9 cellular contexts compared by ENCODE assay signal in genomic region chr2:215793747-215794595, GRCh38.
DNase-seq lines count a peak whose midpoint lies in the region; ATAC-seq and TF ChIP-seq lines count a peak whose summit lies in the region.
"Had no signal": no experiment of that assay in that cellular context is flagged by ENCODE, and none has a peak within 500 bp of the region (broad histone marks: within the 10 kb centered on the region; RNA-seq: fewer than 3 reads in every experiment).

No MANE protein-coding gene starts in this region.

- DNase-seq in RPMI7951 (ENCODE audit: low read depth) = peak; percentile 98
- no peak for DNase-seq in esophagus muscularis mucosa (ENCODE audit: extremely low spot score)
- peak; percentile 82 for DNase-seq in pons (ENCODE audit: low spot score)
- no peak for DNase-seq in CD8-positive, alpha-beta T cell
- no peak for DNase-seq in GM10248 (ENCODE audit: extremely low spot score)
- DNase-seq in NCI-H446 treated with DMSO at 0.1 percent for 48 hours (lab: John Stamatoyannopoulos, UW) = no peak
- DNase-seq: psoas muscle had no signal

- H3K4me1 ChIP-seq in esophagus muscularis mucosa = peaks cover 0 to 77% (median 55%) of the 10 kb centered on the region in 4 donors
- no peaks in the 10 kb centered on the region for H3K4me1 ChIP-seq in CD8-positive, alpha-beta T cell (ENCODE audit: insufficient read depth, low read length)

- no peaks in the 10 kb centered on the region for H3K36me3 Mint-ChIP-seq in CD8-positive, alpha-beta T cell

- POLR2A ChIA-PET in CD8-positive, alpha-beta T cell (lab: Charles Lee) = no interaction called here
- POLR2A ChIA-PET in GM10248 (lab: Yijun Ruan, JAX) = no interaction called here

- peaks cover 4% of the 10 kb centered on the region for H3K27me3 Mint-ChIP-seq in CD8-positive, alpha-beta T cell (ENCODE audit: low read depth)

- H3K4me3 ChIP-seq in esophagus muscularis mucosa = no peak overlapping the region
- H3K4me3 ChIP-seq in CD8-positive, alpha-beta T cell (ENCODE audit: low read depth, low read length) = no peak overlapping the region
- H3K4me3 ChIP-seq: psoas muscle had no signal

- ATAC-seq in GM18498 (IDR thresholded peaks at IDR 0.05; ENCODE audit: unreplicated experiment) (peak; percentile 61), HG02884 (IDR thresholded peaks at IDR 0.05; ENCODE audit: unreplicated experiment) (peak; percentile 84)
- no peak for ATAC-seq in CD8-positive, alpha-beta T cell

- H3K9me3 ChIP-seq in esophagus muscularis mucosa = no peaks in the 10 kb centered on the region
- H3K9me3 ChIP-seq in CD8-positive, alpha-beta T cell (ENCODE audit: low read length) = no peaks in the 10 kb centered on the region
- H3K9me3 ChIP-seq: psoas muscle had no signal

- no peak for TF ChIP-seq EP300 in esophagus muscularis mucosa (IDR thresholded peaks at IDR 0.05)

- H3K27ac ChIP-seq in esophagus muscularis mucosa (replicated peaks in 1 of 4) = peak overlapping the region; percentile 48 to 61 (median 52)
- no peak overlapping the region for H3K27ac ChIP-seq in CD8-positive, alpha-beta T cell (ENCODE audit: low read depth, low read length)
- H3K27ac ChIP-seq: psoas muscle had no signal

- no peaks in the 10 kb centered on the region for H3K36me3 ChIP-seq in esophagus muscularis mucosa
- no peaks in the 10 kb centered on the region for H3K36me3 ChIP-seq in CD8-positive, alpha-beta T cell (ENCODE audit: insufficient read depth, low read length)

- H3K27ac Mint-ChIP-seq in CD8-positive, alpha-beta T cell = no peak overlapping the region

- H3K27me3 ChIP-seq in esophagus muscularis mucosa = no peaks in the 10 kb centered on the region
- H3K27me3 ChIP-seq in CD8-positive, alpha-beta T cell (ENCODE audit: insufficient read depth, low read length) = no peaks in the 10 kb centered on the region

- peaks cover 6% of the 10 kb centered on the region for H3K4me1 Mint-ChIP-seq in CD8-positive, alpha-beta T cell (ENCODE audit: low read depth)

- no peaks in the 10 kb centered on the region for H3K9me3 Mint-ChIP-seq in CD8-positive, alpha-beta T cell

- intact Hi-C loops in esophagus muscularis mucosa (cut with DNase I) = loop anchor here (10.0 kb wide), 1 partner anchor 129 kb away; no protein-coding TSS in a partner anchor
- intact Hi-C loops in CD8-positive, alpha-beta T cell (cut with DNase I, micrococcal nuclease) = no loop called here

- TF ChIP-seq POLR2A in esophagus muscularis mucosa (IDR thresholded peaks at IDR 0.05; ENCODE audit: low read depth) = no peak

- CTCF ChIA-PET in CD8-positive, alpha-beta T cell (lab: Charles Lee) = interaction anchor here (0.6 to 1.2 kb wide), 2 partner anchors 8 to 126 kb away, joined by 3 read pairs; no protein-coding TSS in a partner anchor
- CTCF ChIA-PET in GM10248 (lab: Yijun Ruan, JAX) = interaction anchor here (1.1 to 3.0 kb wide), 6 partner anchors 8 to 137 kb away, joined by 3 to 13 read pairs (median 4); no protein-coding TSS in a partner anchor

- no peak overlapping the region for H3K4me3 Mint-ChIP-seq in CD8-positive, alpha-beta T cell

- no peak for TF ChIP-seq CTCF in esophagus muscularis mucosa (IDR thresholded peaks at IDR 0.05)
- no peak for TF ChIP-seq CTCF in CD8-positive, alpha-beta T cell (IDR thresholded peaks at IDR 0.05)
- no peak for TF ChIP-seq CTCF in GM10248 (IDR thresholded peaks at IDR 0.05; ENCODE audit: control extremely low read depth, extremely low read depth, low read depth, missing control alignments)

- 50% methylated on average over 3 of the region's 3 CpGs for WGBS in esophagus muscularis mucosa

Comparison
In these comparisons a context has a peak if more than half of its experiments do, and no peak if none do; other contexts are left out.
1. DNase-seq: peak in RPMI7951 (single experiment) and pons (single experiment); none in esophagus muscularis mucosa (single experiment), CD8-positive, alpha-beta T cell (0 of 7), GM10248 (single experiment) and NCI-H446 treated with DMSO at 0.1 percent for 48 hours (single experiment).